Comparison of ENCODE assay signal across 22 cellular contexts in genomic region chr12:76106631-76107030, GRCh38.
"Had no signal": no experiment of that assay in that cellular context is flagged by ENCODE, and none has a peak within 500 bp of the region (broad histone marks: within the 10 kb centered on the region; RNA-seq: fewer than 3 reads in every experiment).

No MANE protein-coding gene starts in this region.

- H3K36me3 ChIP-seq: left ventricle myocardium inferior, thoracic aorta, uterus had no signal

- H3K4me3 ChIP-seq: left ventricle myocardium inferior, lung, thoracic aorta, uterus had no signal

- ATAC-seq: activated T-cell treated with anti-CD3 and anti-CD28 coated beads, Interleukin-2, amount 50 U/mL, for 72 hours; effector memory CD8-positive, alpha-beta T cell; natural killer cell treated with Interleukin-12 subunit alpha and Interleukin-12 subunit beta and Interleukin-15 and Interleukin-18, amount 100 ng/mL, for 72 hours; right cardiac atrium; stimulated activated effector memory CD8-positive, alpha-beta T cell treated with anti-CD3 and anti-CD28 coated beads, Interleukin-12 subunit alpha, Interleukin-12 subunit beta, amount 100 ng/mL, for 72 hours had no signal

- H3K4me1 ChIP-seq: left ventricle myocardium inferior, uterus had no signal

- H3K27ac ChIP-seq: left ventricle myocardium inferior, thoracic aorta, uterus, VCaP had no signal

- DNase-seq: activated CD4-positive, alpha-beta T cell treated with anti-CD3 and anti-CD28 coated beads for 4 hours; activated CD4-positive, alpha-beta T cell treated with anti-CD3 and anti-CD28 coated beads, Interleukin-2, amount 50 U/mL, for 4 hours; activated naive CD4-positive, alpha-beta T cell; activated T-cell treated with anti-CD3 and anti-CD28 coated beads for 4 hours; activated T-cell treated with anti-CD3 and anti-CD28 coated beads, Interleukin-2, amount 50 U/mL, for 72 hours; aorta; caudate nucleus; cortex of kidney; effector memory CD8-positive, alpha-beta T cell; glutamatergic neuron; left ventricle myocardium inferior; mesendoderm; posterior cingulate gyrus; right cardiac atrium; stimulated activated CD4-positive, alpha-beta T cell treated with anti-CD3 and anti-CD28 coated beads, Interleukin-4, amount 100 ng/mL, for 24 hours; T-helper 9 cell; uterus had no signal

- H3K9me3 ChIP-seq: left ventricle myocardium inferior, thoracic aorta, uterus had no signal
